17 cellular contexts compared by ENCODE assay signal in the genomic region with DNA sequence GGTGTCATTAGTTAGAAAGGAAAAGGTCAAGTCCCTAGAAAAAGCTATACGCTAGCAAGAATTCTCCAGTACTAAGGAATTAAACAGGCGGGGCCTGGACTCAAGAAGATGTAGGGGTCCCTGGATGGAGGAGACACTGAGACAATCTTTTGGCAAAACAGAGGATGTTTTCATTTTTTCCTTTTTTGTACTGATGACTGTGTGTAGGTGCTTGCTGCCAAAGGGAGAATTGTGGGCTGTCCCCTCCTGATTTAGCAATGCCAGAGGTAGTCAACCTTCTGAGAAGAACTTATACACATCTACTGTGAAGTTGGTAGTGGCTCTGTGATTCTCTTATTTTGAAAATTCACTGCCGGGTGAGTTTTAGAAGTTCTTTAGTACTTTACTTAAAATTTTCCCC.
A peak's percentile ranks its signal among the peaks of the same experiment; 100 is the strongest.
DNase-seq lines count a peak whose midpoint lies in the region; ATAC-seq and TF ChIP-seq lines count a peak whose summit lies in the region.
"Had no signal": no experiment of that assay in that cellular context is flagged by ENCODE, and none has a peak within 500 bp of the region (broad histone marks: within the 10 kb centered on the region; RNA-seq: fewer than 3 reads in every experiment).

No MANE protein-coding gene starts in this region.

- intact Hi-C loops in colonic mucosa (cut with DNase I) (no loop called here), left ventricle myocardium superior (cut with micrococcal nuclease) (no loop called here), testis (cut with DNase I; ENCODE audit: low total_unique reads) (no loop called here)

- TF ChIP-seq CTCF in colonic mucosa (IDR thresholded peaks at IDR 0.05) (no peak), omental fat pad (IDR thresholded peaks at IDR 0.05) (no peak), upper lobe of left lung (IDR thresholded peaks at IDR 0.05) (no peak), testis (IDR thresholded peaks at IDR 0.05) (no peak)

- H3K36me3 ChIP-seq in colonic mucosa (no peaks in the 10 kb centered on the region), upper lobe of left lung (no peaks in the 10 kb centered on the region), testis (ENCODE audit: low read depth, missing control alignments) (no peaks in the 10 kb centered on the region)

- H3K9ac ChIP-seq in colonic mucosa (ENCODE audit: low read depth in 2 of 2, low read length in 2 of 2) = no peak overlapping the region

- no peak for TF ChIP-seq EP300 in upper lobe of left lung (IDR thresholded peaks at IDR 0.05)

- H3K9me3 ChIP-seq in colonic mucosa (no peaks in the 10 kb centered on the region), upper lobe of left lung (no peaks in the 10 kb centered on the region), testis (no peaks in the 10 kb centered on the region)
- H3K9me3 ChIP-seq: mucosa of descending colon had no signal

- TF ChIP-seq POLR2A in upper lobe of left lung (IDR thresholded peaks at IDR 0.05) (no peak), testis (IDR thresholded peaks at IDR 0.05) (no peak)

- H3K27me3 ChIP-seq in colonic mucosa (no peaks in the 10 kb centered on the region), upper lobe of left lung (no peaks in the 10 kb centered on the region), testis (no peaks in the 10 kb centered on the region)

- no peaks in the 10 kb centered on the region for H3K4me1 ChIP-seq in colonic mucosa
- H3K4me1 ChIP-seq in upper lobe of left lung = peaks cover 0 to 5% (median 0%) of the 10 kb centered on the region in 4 donors
- H3K4me1 ChIP-seq in testis = no peaks in the 10 kb centered on the region

- H3K27ac ChIP-seq in colonic mucosa (peak overlapping the region; percentile 42), upper lobe of left lung (peak overlapping the region in 3 of 4 donors; percentile 46 to 75 (median 66)), testis (no peak overlapping the region)

- DNase-seq in colonic mucosa (no peak), left ventricle myocardium superior (no peak), omental fat pad (ENCODE audit: low spot score) (no peak), upper lobe of left lung (no peak), testis (no peak)
- no peak for DNase-seq in activated CD8-positive, alpha-beta memory T cell treated with anti-CD3 and anti-CD28 coated beads, Interleukin-2, amount 50 U/mL, for 4 hours
- DNase-seq: activated CD4-positive, alpha-beta T cell treated with anti-CD3 and anti-CD28 coated beads for 4 hours; effector memory CD8-positive, alpha-beta T cell; NCI-H1048; NCI-H2029 treated with DMSO at 0.1 percent for 48 hours; NCI-H226; PC-3; SIG-M5; stimulated activated CD8-positive, alpha-beta memory T cell treated with anti-CD3 and anti-CD28 coated beads, Interleukin-4, amount 100 ng/mL, for 48 hours had no signal

- no peak overlapping the region for H3K4me3 ChIP-seq in colonic mucosa
- no peak overlapping the region for H3K4me3 ChIP-seq in upper lobe of left lung
- H3K4me3 ChIP-seq in testis = no peak overlapping the region
- H3K4me3 ChIP-seq: mucosa of descending colon had no signal

- WGBS in upper lobe of left lung, 2 donors = 95 to 99% methylated on average over 3 of the region's 3 CpGs
- 96 to 97% methylated on average over 3 of the region's 3 CpGs for WGBS in testis, 2 donors

- peak; percentile 26 for ATAC-seq in left ventricle myocardium superior
- peak; percentile 34 for ATAC-seq in omental fat pad (ENCODE audit: low FRiP score)
- ATAC-seq in upper lobe of left lung (ENCODE audit: low FRiP score in 2 of 2) = peak in 1 of 2 donors; percentile 59
- no peak for ATAC-seq in HG02759 (IDR thresholded peaks at IDR 0.05; ENCODE audit: unreplicated experiment)
- ATAC-seq: effector memory CD8-positive, alpha-beta T cell; left lobe of liver; PC-3 had no signal

Comparison
In these comparisons a context has a peak if more than half of its experiments do, and no peak if none do; other contexts are left out.
1. H3K27ac ChIP-seq: peak in colonic mucosa (single experiment) and upper lobe of left lung (3 of 4); none in testis (0 of 2).